21 cellular contexts compared by ENCODE assay signal in the genomic region with DNA sequence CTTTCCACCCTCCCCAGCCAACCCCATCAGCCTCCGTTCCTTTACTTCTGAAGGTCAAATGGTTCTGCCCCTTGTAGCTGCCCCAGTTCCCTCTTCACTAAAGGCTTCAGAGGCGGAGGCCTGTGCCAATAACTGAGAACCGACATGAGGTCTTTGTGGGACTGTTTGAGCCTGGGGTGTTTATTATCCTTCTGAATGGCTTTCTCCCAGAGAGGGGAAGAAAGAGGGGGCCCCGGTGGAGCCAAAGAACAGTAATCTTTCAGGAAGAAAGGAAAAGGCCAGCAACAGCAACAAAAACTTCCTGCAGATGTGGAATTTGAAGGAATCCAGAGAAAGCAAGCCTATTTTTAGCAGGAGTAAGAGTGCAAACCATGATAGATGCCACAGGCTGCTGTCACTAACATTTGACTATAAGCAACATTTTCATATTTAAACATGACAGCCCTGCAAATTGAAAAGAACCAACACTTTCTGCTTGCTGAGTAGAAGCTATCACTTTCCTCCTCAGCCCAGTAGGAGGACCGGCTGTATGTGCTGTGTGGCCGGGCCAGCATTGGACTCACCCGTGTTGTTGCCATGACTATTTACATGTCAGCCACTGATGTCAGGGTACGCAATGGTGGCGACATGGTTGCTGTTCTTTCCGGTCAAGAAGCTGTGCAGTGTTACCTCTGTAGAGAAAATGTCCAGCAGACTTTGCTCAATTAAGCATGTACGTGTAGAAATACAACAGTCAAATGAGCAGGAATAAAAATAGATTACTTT.
DNase-seq lines count a peak whose midpoint lies in the region; ATAC-seq and TF ChIP-seq lines count a peak whose summit lies in the region.
"Had no signal": no experiment of that assay in that cellular context is flagged by ENCODE, and none has a peak within 500 bp of the region (broad histone marks: within the 10 kb centered on the region; RNA-seq: fewer than 3 reads in every experiment).

No MANE protein-coding gene starts in this region.

- H3K4me3 ChIP-seq in HUES48 (ENCODE audit: low read depth, low read length) = no peak overlapping the region
- H3K4me3 ChIP-seq in cardiac fibroblast (replicated peaks in 1 of 2; ENCODE audit: low read depth in 2 of 2, low read length in 2 of 2) = no peak overlapping the region
- H3K4me3 ChIP-seq in neural progenitor cell = peak overlapping the region; percentile 36
- no peak overlapping the region for H3K4me3 ChIP-seq in CD4-positive, alpha-beta memory T cell (ENCODE audit: low read length in 2 of 2)
- H3K4me3 ChIP-seq: left lung, mucosa of descending colon, right lobe of liver had no signal

- peaks cover 1% of the 10 kb centered on the region for H3K36me3 Mint-ChIP-seq in neural progenitor cell
- no peaks in the 10 kb centered on the region for H3K36me3 Mint-ChIP-seq in CD4-positive, alpha-beta memory T cell
- H3K36me3 Mint-ChIP-seq: activated CD8-positive, alpha-beta memory T cell treated with anti-CD3 and anti-CD28 coated beads, Interleukin-2, amount 10 ng/mL, durations not matched to agents 7 days and 5 days; activated naive CD8-positive, alpha-beta T cell treated with anti-CD3 and anti-CD28 coated beads for 36 hours had no signal

- CTCF ChIA-PET in CD4-positive, alpha-beta memory T cell (lab: Charles Lee; ENCODE audit: partially characterized antibody) = no interaction called here

- H3K9me3 ChIP-seq in HUES48 (ENCODE audit: control insufficient read depth, insufficient read depth, low read length) (no peaks in the 10 kb centered on the region), neural progenitor cell (ENCODE audit: low read depth) (no peaks in the 10 kb centered on the region)
- no peaks in the 10 kb centered on the region for H3K9me3 ChIP-seq in CD4-positive, alpha-beta memory T cell (ENCODE audit: control insufficient read depth in 1 of 2, low read length in 2 of 2)
- H3K9me3 ChIP-seq: left lung, mucosa of descending colon, right lobe of liver had no signal

- DNase-seq in cardiac fibroblast (ENCODE audit: low read depth in 2 of 2) = peak; percentile 11 to 13
- DNase-seq in left cardiac atrium = no peak
- peak; percentile 81 for DNase-seq in neural progenitor cell (ENCODE audit: low spot score)
- no peak for DNase-seq in NCI-H345 treated with DMSO at 0.1 percent for 48 hours (lab: John Stamatoyannopoulos, UW; ENCODE audit: unreplicated experiment)
- no peak for DNase-seq in SHP77 treated with DMSO at 0.1 percent for 48 hours (lab: John Stamatoyannopoulos, UW)
- DNase-seq in CD4-positive, alpha-beta memory T cell = no peak
- DNase-seq: ACHN; activated CD4-positive, alpha-beta T cell treated with anti-CD3 and anti-CD28 coated beads for 48 hours; activated CD8-positive, alpha-beta memory T cell treated with anti-CD3 and anti-CD28 coated beads, Interleukin-2, amount 10 ng/mL, durations not matched to agents 7 days and 5 days; activated naive CD8-positive, alpha-beta T cell treated with anti-CD3 and anti-CD28 coated beads for 36 hours; C1 segment of cervical spinal cord; EL; erythroblast; HFFc6; left lung; mucosa of descending colon; NCI-H774; right lobe of liver had no signal

- ATAC-seq in left cardiac atrium (peak; percentile 19 to 46), GM19397 (IDR thresholded peaks at IDR 0.05; ENCODE audit: unreplicated experiment) (no peak)
- ATAC-seq: activated CD8-positive, alpha-beta memory T cell treated with anti-CD3 and anti-CD28 coated beads, Interleukin-2, amount 10 ng/mL, durations not matched to agents 7 days and 5 days; HepG2; left lung; mucosa of descending colon; right lobe of liver had no signal

- H3K4me1 ChIP-seq in HUES48 (ENCODE audit: control insufficient read depth, insufficient read depth, low read length) = peaks cover 49% of the 10 kb centered on the region
- H3K4me1 ChIP-seq in neural progenitor cell = peaks cover 73% of the 10 kb centered on the region
- no peaks in the 10 kb centered on the region for H3K4me1 ChIP-seq in CD4-positive, alpha-beta memory T cell (ENCODE audit: insufficient read depth, low read length)
- H3K4me1 ChIP-seq: left lung, right lobe of liver had no signal

- peaks cover 28% of the 10 kb centered on the region for H4K20me1 ChIP-seq in neural progenitor cell (ENCODE audit: low read depth)

- H3K36me3 ChIP-seq in HUES48 (ENCODE audit: control insufficient read depth, insufficient read depth, low read length) (no peaks in the 10 kb centered on the region), neural progenitor cell (no peaks in the 10 kb centered on the region)
- H3K36me3 ChIP-seq in CD4-positive, alpha-beta memory T cell (ENCODE audit: insufficient read depth, low read length) = no peaks in the 10 kb centered on the region
- H3K36me3 ChIP-seq: left lung, right lobe of liver had no signal

- intact Hi-C loops in left cardiac atrium (cut with DNase I) = no loop called here
- intact Hi-C loops in CD4-positive, alpha-beta memory T cell (cut with micrococcal nuclease) = no loop called here

- H3K27ac ChIP-seq in HUES48 (ENCODE audit: low read depth, low read length) (peak overlapping the region; percentile 75), neural progenitor cell (peak overlapping the region; percentile 60)
- H3K27ac ChIP-seq in CD4-positive, alpha-beta memory T cell (ENCODE audit: low read depth, low read length) = no peak overlapping the region
- H3K27ac ChIP-seq: left lung, right lobe of liver had no signal

- H3K27me3 ChIP-seq in HUES48 (ENCODE audit: control insufficient read depth, insufficient read depth, low read length) (no peaks in the 10 kb centered on the region), neural progenitor cell (no peaks in the 10 kb centered on the region)
- no peaks in the 10 kb centered on the region for H3K27me3 ChIP-seq in CD4-positive, alpha-beta memory T cell (ENCODE audit: insufficient read depth, low read length)
- H3K27me3 ChIP-seq: left lung, right lobe of liver had no signal

- H3K4me1 Mint-ChIP-seq in neural progenitor cell = peaks cover 86% of the 10 kb centered on the region
- peaks cover 0 to 2% (median 0%) of the 10 kb centered on the region in 4 donors for H3K4me1 Mint-ChIP-seq in CD4-positive, alpha-beta memory T cell
- H3K4me1 Mint-ChIP-seq: activated CD8-positive, alpha-beta memory T cell treated with anti-CD3 and anti-CD28 coated beads, Interleukin-2, amount 10 ng/mL, durations not matched to agents 7 days and 5 days had no signal

- H3K9me3 Mint-ChIP-seq in neural progenitor cell = no peaks in the 10 kb centered on the region
- H3K9me3 Mint-ChIP-seq in CD4-positive, alpha-beta memory T cell = no peaks in the 10 kb centered on the region
- H3K9me3 Mint-ChIP-seq: activated naive CD8-positive, alpha-beta T cell treated with anti-CD3 and anti-CD28 coated beads for 36 hours; HFFc6 had no signal

- H3K27me3 Mint-ChIP-seq in neural progenitor cell (ENCODE audit: insufficient read depth, low read depth) = peaks cover 3% of the 10 kb centered on the region
- H3K27me3 Mint-ChIP-seq in CD4-positive, alpha-beta memory T cell = peaks cover 7% of the 10 kb centered on the region in 2 donors
- H3K27me3 Mint-ChIP-seq: activated CD8-positive, alpha-beta memory T cell treated with anti-CD3 and anti-CD28 coated beads, Interleukin-2, amount 10 ng/mL, durations not matched to agents 7 days and 5 days; activated naive CD8-positive, alpha-beta T cell treated with anti-CD3 and anti-CD28 coated beads for 36 hours had no signal

- no peak overlapping the region for H2AFZ ChIP-seq in neural progenitor cell (replicated peaks)

- H3K27ac Mint-ChIP-seq in neural progenitor cell = peak overlapping the region; percentile 97
- no peak overlapping the region for H3K27ac Mint-ChIP-seq in CD4-positive, alpha-beta memory T cell
- H3K27ac Mint-ChIP-seq: activated CD8-positive, alpha-beta memory T cell treated with anti-CD3 and anti-CD28 coated beads, Interleukin-2, amount 10 ng/mL, durations not matched to agents 7 days and 5 days; activated naive CD8-positive, alpha-beta T cell treated with anti-CD3 and anti-CD28 coated beads for 36 hours; HFFc6 had no signal

- H3K4me3 Mint-ChIP-seq in neural progenitor cell = peak overlapping the region; percentile 68
- H3K4me3 Mint-ChIP-seq in CD4-positive, alpha-beta memory T cell = no peak overlapping the region
- H3K4me3 Mint-ChIP-seq: activated CD8-positive, alpha-beta memory T cell treated with anti-CD3 and anti-CD28 coated beads, Interleukin-2, amount 10 ng/mL, durations not matched to agents 7 days and 5 days; activated naive CD8-positive, alpha-beta T cell treated with anti-CD3 and anti-CD28 coated beads for 36 hours; HFFc6 had no signal

- H3K4me2 ChIP-seq in neural progenitor cell = peak overlapping the region; percentile 78

- H3K9ac ChIP-seq in HUES48 (ENCODE audit: low read depth, low read length) = no peak overlapping the region
- no peak overlapping the region for H3K9ac ChIP-seq in neural progenitor cell

- peaks cover 10% of the 10 kb centered on the region for H3K79me2 ChIP-seq in neural progenitor cell (ENCODE audit: low read depth)

- POLR2A ChIA-PET in CD4-positive, alpha-beta memory T cell (lab: Charles Lee; ENCODE audit: partially characterized antibody) = interaction anchor here (0.7 kb wide), 1 partner anchor 1444 kb away, joined by 3 read pairs; no protein-coding TSS in a partner anchor

- TF ChIP-seq CTCF in cardiac fibroblast (IDR thresholded peaks at IDR 0.05; ENCODE audit: low read depth, low read length) (no peak), neural progenitor cell (IDR thresholded peaks at IDR 0.05) (no peak)

- peaks cover 44% of the 10 kb centered on the region for H3F3A ChIP-seq in neural progenitor cell (ENCODE audit: low read depth)

Comparison
In these comparisons a context has a peak if more than half of its experiments do, and no peak if none do; other contexts are left out.
1. DNase-seq: peak in cardiac fibroblast (2 of 2) and neural progenitor cell (single experiment); none in left cardiac atrium (single experiment), NCI-H345 treated with DMSO at 0.1 percent for 48 hours (single experiment), SHP77 treated with DMSO at 0.1 percent for 48 hours (single experiment) and CD4-positive, alpha-beta memory T cell (0 of 5).